Comparison of ENCODE assay signal across 33 cellular contexts in the genomic region with DNA sequence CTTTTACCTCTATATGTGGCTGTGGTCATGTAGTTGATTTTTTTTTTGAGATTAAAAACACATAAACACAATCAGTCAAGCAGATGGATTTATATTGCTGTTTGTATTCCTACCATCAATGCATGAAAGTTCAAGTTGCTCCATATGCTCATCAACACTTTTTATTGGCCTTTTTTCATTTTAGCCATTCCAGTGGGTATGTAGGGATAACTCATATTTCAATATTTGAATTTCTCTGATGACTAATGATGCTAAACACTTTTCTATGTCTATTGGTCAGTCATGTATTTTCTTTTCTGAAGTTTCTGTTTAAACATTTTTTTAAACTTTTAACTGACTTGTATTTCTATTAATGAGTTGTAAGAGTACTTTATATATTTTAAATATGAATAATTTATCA.
DNase-seq lines count a peak whose midpoint lies in the region; ATAC-seq, FAIRE-seq and TF ChIP-seq lines count a peak whose summit lies in the region.
"Had no signal": no experiment of that assay in that cellular context is flagged by ENCODE, and none has a peak within 500 bp of the region (broad histone marks: within the 10 kb centered on the region; RNA-seq: fewer than 3 reads in every experiment).

No MANE protein-coding gene starts in this region.

- no peaks in the 10 kb centered on the region for H4K20me1 ChIP-seq in PC-3 (ENCODE audit: low read length)
- H4K20me1 ChIP-seq: BLaER1; BLaER1 treated with 17β-estradiol and CSF1 and Interleukin-3, amounts not matched to agents 10 nM and 100 nM had no signal

- H3K79me2 ChIP-seq in PC-3 (ENCODE audit: low read length), result no peaks in the 10 kb centered on the region

- H3F3A ChIP-seq in PC-3 (ENCODE audit: low read length, unreplicated experiment), result no peaks in the 10 kb centered on the region

- ATAC-seq in PC-3 (peak; percentile 71), foreskin keratinocyte (no peak), HG02852 (IDR thresholded peaks at IDR 0.05; ENCODE audit: unreplicated experiment) (no peak), GM19455 (IDR thresholded peaks at IDR 0.05; ENCODE audit: unreplicated experiment) (no peak)
- ATAC-seq: A549; CD8-positive, alpha-beta T cell had no signal

- intact Hi-C loops in PC-3 (cut with micrococcal nuclease), result no loop called here

- DNase-seq in PC-3 (peak; percentile 53), foreskin keratinocyte (no peak), frontal cortex (ENCODE audit: low spot score in 2 of 2) (no peak), GOT3 (lab: John Stamatoyannopoulos, UW) (no peak)
- DNase-seq: 8988T; ACHN; AML-193; BE2C; C1 segment of cervical spinal cord; Caco-2; Calu3; CD4-positive, alpha-beta memory T cell; CD4-positive, alpha-beta T cell; CD4-positive, CD25-positive, alpha-beta regulatory T cell; CD8-positive, alpha-beta memory T cell; CD8-positive, alpha-beta T cell; COR-L47; DMS 273 treated with DMSO at 0.1 percent for 48 hours; DMS153; DMS53; DMS79; DMS79 treated with DMSO at 0.1 percent for 48 hours; DND-41; EL had no signal

- H3K9me2 ChIP-seq in PC-3 (replicated peaks; ENCODE audit: low read length), result no peaks in the 10 kb centered on the region

- H3K4me1 ChIP-seq in PC-3 (ENCODE audit: insufficient read depth, low read length) (no peaks in the 10 kb centered on the region), foreskin keratinocyte (peaks cover 4% of the 10 kb centered on the region)
- H3K4me1 ChIP-seq: A549, BE2C, BLaER1, Caco-2 had no signal

- TF ChIP-seq CTCF in PC-3 (conservative IDR thresholded peaks at IDR 0.05; ENCODE audit: low read depth, low read length) (no peak), foreskin keratinocyte (conservative IDR thresholded peaks at IDR 0.05) (no peak)

- H3K4me2 ChIP-seq in PC-3 (ENCODE audit: low read length), result no peak overlapping the region
- H3K4me2 ChIP-seq: A549; BLaER1; BLaER1 treated with 17β-estradiol and CSF1 and Interleukin-3, amounts not matched to agents 10 nM and 100 nM had no signal

- no peak overlapping the region for H3K4me3 ChIP-seq in PC-3 (ENCODE audit: low read length)
- H3K4me3 ChIP-seq: A549; BLaER1; BLaER1 treated with 17β-estradiol and CSF1 and Interleukin-3, amounts not matched to agents 10 nM and 100 nM had no signal

- no peaks in the 10 kb centered on the region for H3K27me3 ChIP-seq in PC-3 (ENCODE audit: low read length)
- no peaks in the 10 kb centered on the region for H3K27me3 ChIP-seq in foreskin keratinocyte
- H3K27me3 ChIP-seq: BE2C; BLaER1; BLaER1 treated with 17β-estradiol and CSF1 and Interleukin-3, amounts not matched to agents 10 nM and 100 nM had no signal

- H3K9me3 ChIP-seq in PC-3 (ENCODE audit: low read length), result 0 out of 2 replicates have a peak, but pooled peaks cover 5% of the 10 kb centered on the region
- H3K9me3 ChIP-seq: A549, BE2C had no signal

- H3K27ac ChIP-seq in PC-3 (ENCODE audit: low read length) (no peak overlapping the region), foreskin keratinocyte (peak overlapping the region; percentile 21)
- H3K27ac ChIP-seq: 22Rv1; A549; BLaER1; BLaER1 treated with 17β-estradiol and CSF1 and Interleukin-3, amounts not matched to agents 10 nM and 100 nM; C4-2B had no signal

- H3K36me3 ChIP-seq in PC-3 (ENCODE audit: low read depth, low read length), result no peaks in the 10 kb centered on the region
- H3K36me3 ChIP-seq: BE2C; BLaER1; BLaER1 treated with 17β-estradiol and CSF1 and Interleukin-3, amounts not matched to agents 10 nM and 100 nM had no signal

- H3K9ac ChIP-seq in PC-3 (ENCODE audit: low read length), result no peak overlapping the region
- H3K9ac ChIP-seq: BLaER1; BLaER1 treated with 17β-estradiol and CSF1 and Interleukin-3, amounts not matched to agents 10 nM and 100 nM had no signal

- peak; percentile 28 for FAIRE-seq in frontal cortex (lab: Jason Lieb, UNC)
- FAIRE-seq: A204.1, A549, D721Med had no signal

- BruUV-seq in PC-3 (replicated peaks; lab: Mats Ljungman, UMichigan), result no TSS peak

- POLR2A ChIA-PET in PC-3 (lab: Charles Lee; ENCODE audit: unreplicated experiment), result no interaction called here

- no peak overlapping the region for H2AFZ ChIP-seq in PC-3 (ENCODE audit: low read length)

- CTCF ChIA-PET in PC-3 (lab: Charles Lee), result no interaction called here
